In genomic region chr2:66021296-66021695, GRCh38 we compare ENCODE assay signal across 16 cellular contexts.
"Had no signal": no experiment of that assay in that cellular context is flagged by ENCODE, and none has a peak within 500 bp of the region (broad histone marks: within the 10 kb centered on the region; RNA-seq: fewer than 3 reads in every experiment).

No MANE protein-coding gene starts in this region.

- H3K27me3 Mint-ChIP-seq: activated naive CD4-positive, alpha-beta T cell treated with anti-CD3 and anti-CD28 coated beads, Interleukin-2, amount 50 U/mL, for 24 hours; dendritic cell treated with granulocyte-macrophage colony-stimulating factor and Interleukin-4, amounts not matched to agents 40 ng/mL and 50 ng/mL, for 4 days had no signal

- H3K9me3 Mint-ChIP-seq: activated T-cell treated with anti-CD3 and anti-CD28 coated beads, Interleukin-2, amount 50 U/mL, for 72 hours; dendritic cell treated with granulocyte-macrophage colony-stimulating factor and Interleukin-4, amounts not matched to agents 40 ng/mL and 50 ng/mL, for 4 days had no signal

- H3K4me1 Mint-ChIP-seq: activated naive CD4-positive, alpha-beta T cell treated with anti-CD3 and anti-CD28 coated beads, Interleukin-2, amount 50 U/mL, for 24 hours; naive B cell had no signal

- H3K27ac Mint-ChIP-seq: activated naive CD4-positive, alpha-beta T cell treated with anti-CD3 and anti-CD28 coated beads, Interleukin-2, amount 50 U/mL, for 24 hours; activated T-cell treated with anti-CD3 and anti-CD28 coated beads, Interleukin-2, amount 50 U/mL, for 72 hours; dendritic cell treated with granulocyte-macrophage colony-stimulating factor and Interleukin-4, amounts not matched to agents 40 ng/mL and 50 ng/mL, for 4 days had no signal

- ATAC-seq: activated T-cell treated with anti-CD3 and anti-CD28 coated beads, Interleukin-2, amount 50 U/mL, for 72 hours; left colon; mucosa of descending colon had no signal

- H3K36me3 Mint-ChIP-seq: activated naive CD4-positive, alpha-beta T cell treated with anti-CD3 and anti-CD28 coated beads, Interleukin-2, amount 50 U/mL, for 24 hours; naive B cell had no signal

- DNase-seq: activated CD4-positive, alpha-beta T cell treated with anti-CD3 and anti-CD28 coated beads, Interleukin-2, amount 50 U/mL, for 4 hours; activated effector memory CD4-positive, alpha-beta T cell treated with anti-CD3 and anti-CD28 coated beads, Interleukin-2, amount 50 U/mL, for 16 hours; activated T-cell treated with anti-CD3 and anti-CD28 coated beads, Interleukin-2, amount 50 U/mL, for 72 hours; cerebellar nuclear complex; effector CD8-positive, alpha-beta T cell; hippocampal formation; left colon; mucosa of descending colon; naive B cell; stimulated activated CD4-positive, alpha-beta T cell treated with anti-CD3 and anti-CD28 coated beads, Interleukin-12 subunit alpha, Interleukin-12 subunit beta, amount 100 ng/mL, for 4 hours; stimulated activated CD4-positive, alpha-beta T cell treated with anti-CD3 and anti-CD28 coated beads, Interleukin-1b, Interleukin-23, amount 100 ng/mL, for 48 hours; stimulated activated naive CD4-positive, alpha-beta T cell treated with Interleukin-2 at 50 U/mL for 16 hours; thyroid gland had no signal

- H3K4me3 Mint-ChIP-seq: activated naive CD4-positive, alpha-beta T cell treated with anti-CD3 and anti-CD28 coated beads, Interleukin-2, amount 50 U/mL, for 24 hours; activated T-cell treated with anti-CD3 and anti-CD28 coated beads, Interleukin-2, amount 50 U/mL, for 72 hours; dendritic cell treated with granulocyte-macrophage colony-stimulating factor and Interleukin-4, amounts not matched to agents 40 ng/mL and 50 ng/mL, for 4 days; neural crest cell had no signal
